8 cellular contexts compared by ENCODE assay signal in the genomic region with DNA sequence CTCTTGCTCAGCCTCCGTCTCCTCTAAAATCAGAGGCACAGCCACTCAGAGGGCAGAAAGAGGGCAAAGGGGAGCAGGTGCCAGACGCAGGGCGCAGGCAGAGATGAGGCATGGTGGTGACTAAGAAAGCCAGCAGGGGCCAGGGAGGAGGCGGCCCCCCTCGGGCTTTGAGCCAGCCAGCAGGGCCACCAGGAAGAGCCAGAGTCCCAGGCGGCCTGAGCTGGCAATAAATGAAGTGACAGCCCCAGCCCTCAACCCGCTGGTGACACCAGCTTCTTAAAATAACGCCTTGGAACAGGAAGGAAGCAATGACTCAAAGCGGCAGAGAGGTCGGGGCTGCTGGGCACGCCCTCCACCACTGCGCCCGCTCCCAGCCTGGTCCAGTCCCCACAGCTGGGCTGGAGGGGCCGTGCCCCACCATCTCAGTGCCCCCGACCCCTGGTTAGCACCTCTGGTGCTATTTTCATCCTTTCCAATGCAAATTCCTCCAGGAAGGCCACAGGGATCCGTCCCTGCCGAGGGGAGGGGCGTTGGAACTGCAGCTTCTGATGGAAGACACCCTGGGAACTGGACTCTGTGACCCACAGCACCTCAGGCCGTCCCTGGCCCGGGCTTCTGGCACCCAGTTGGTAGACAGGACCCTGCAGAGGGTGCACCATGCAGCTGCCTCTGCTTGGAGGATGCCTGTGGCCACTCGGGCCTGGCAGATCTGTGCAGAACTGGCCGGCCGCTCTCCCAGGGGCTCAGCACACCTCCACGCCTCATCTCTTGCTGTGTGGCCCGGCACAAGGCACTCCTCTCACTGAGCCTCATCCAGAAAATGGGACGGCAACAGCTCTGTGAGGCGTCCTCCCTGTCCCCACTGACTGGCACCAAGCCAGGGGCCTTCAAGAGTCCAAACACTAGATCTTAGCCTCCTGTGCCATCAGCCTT.
DNase-seq lines count a peak whose midpoint lies in the region; ATAC-seq and TF ChIP-seq lines count a peak whose summit lies in the region.

No MANE protein-coding gene starts in this region.

- H3K9me3 ChIP-seq in esophagus squamous epithelium = no peaks in the 10 kb centered on the region
- H3K9me3 ChIP-seq in parathyroid adenoma (ENCODE audit: control insufficient read depth, low read length) = no peaks in the 10 kb centered on the region
- no peaks in the 10 kb centered on the region for H3K9me3 ChIP-seq in upper lobe of left lung

- peak overlapping the region; percentile 62 to 86 (median 79) for H3K27ac ChIP-seq in esophagus squamous epithelium
- peak overlapping the region; percentile 47 for H3K27ac ChIP-seq in parathyroid adenoma
- H3K27ac ChIP-seq in upper lobe of left lung = peak overlapping the region; percentile 80 to 87 (median 82)

- DNase-seq in NOMO-1 treated with dmso at 0.1 percent for 144 hours (lab: John Stamatoyannopoulos, UW; ENCODE audit: unreplicated experiment) (peak; percentile 94), activated T-cell treated with anti-CD3 and anti-CD28 coated beads for 24 hours (ENCODE audit: low read depth) (peak; percentile 74), esophagus squamous epithelium (lab: John Stamatoyannopoulos, UW) (peak; percentile 56), upper lobe of left lung (peak; percentile 89 to 93), NCI-H187 (lab: John Stamatoyannopoulos, UW) (no peak)

- H3K27me3 ChIP-seq in esophagus squamous epithelium (no peaks in the 10 kb centered on the region), parathyroid adenoma (ENCODE audit: control insufficient read depth, insufficient read depth, low read length) (no peaks in the 10 kb centered on the region), upper lobe of left lung (no peaks in the 10 kb centered on the region)

- ATAC-seq in GM18511 (IDR thresholded peaks at IDR 0.05; ENCODE audit: unreplicated experiment) (peak; percentile 83), HG02763 (IDR thresholded peaks at IDR 0.05; ENCODE audit: unreplicated experiment) (peak; percentile 65), upper lobe of left lung (ENCODE audit: low FRiP score in 2 of 2) (peak; percentile 77 to 82)

- peaks cover 7% of the 10 kb centered on the region for H3K79me2 ChIP-seq in parathyroid adenoma

- TF ChIP-seq POLR2A in esophagus squamous epithelium (IDR thresholded peaks at IDR 0.05) = no peak
- peak in 1 of 4 donors; percentile 34 for TF ChIP-seq POLR2A in upper lobe of left lung (IDR thresholded peaks at IDR 0.05)

- 38% methylated on average over 8 of the region's 27 CpGs; no CpG with 5 or more reads in 1 of the 2 donors for WGBS in esophagus squamous epithelium, 2 donors
- WGBS in upper lobe of left lung, 2 donors = 34 to 39% methylated on average over 12 to 25 of the region's 27 CpGs

- peak in 2 of 4 donors; percentile 90 for TF ChIP-seq EP300 in upper lobe of left lung (IDR thresholded peaks at IDR 0.05)

- intact Hi-C loops in esophagus squamous epithelium (cut with DNase I) = no loop called here

- H3K4me1 ChIP-seq in esophagus squamous epithelium = peaks cover 32 to 83% (median 54%) of the 10 kb centered on the region in 3 donors
- H3K4me1 ChIP-seq in parathyroid adenoma = no peaks in the 10 kb centered on the region
- peaks cover 65 to 80% (median 68%) of the 10 kb centered on the region in 4 donors for H3K4me1 ChIP-seq in upper lobe of left lung

- no peak overlapping the region for H3K4me2 ChIP-seq in parathyroid adenoma (ENCODE audit: low read length)

- H3K9ac ChIP-seq in parathyroid adenoma = no peak overlapping the region

- H2AFZ ChIP-seq in parathyroid adenoma = no peak overlapping the region

- H3K36me3 ChIP-seq in esophagus squamous epithelium = peaks cover 3 to 79% (median 4%) of the 10 kb centered on the region in 3 donors
- no peaks in the 10 kb centered on the region for H3K36me3 ChIP-seq in parathyroid adenoma (ENCODE audit: control insufficient read depth, insufficient read depth, low read length)
- peaks cover 3 to 40% (median 33%) of the 10 kb centered on the region in 4 donors for H3K36me3 ChIP-seq in upper lobe of left lung

- H3K4me3 ChIP-seq in esophagus squamous epithelium = peak overlapping the region in 2 of 4 donors; percentile 4 to 39
- no peak overlapping the region for H3K4me3 ChIP-seq in parathyroid adenoma (ENCODE audit: low read depth, low read length)
- H3K4me3 ChIP-seq in upper lobe of left lung = peak overlapping the region in 1 of 4 donors; percentile 16

- TF ChIP-seq CTCF in esophagus squamous epithelium (IDR thresholded peaks at IDR 0.05) (no peak), parathyroid adenoma (IDR thresholded peaks at IDR 0.05) (no peak), upper lobe of left lung (IDR thresholded peaks at IDR 0.05) (peak in 3 of 6 experiments; percentile 4 to 39 (median 23))

Comparison
In these comparisons a context has a peak if more than half of its experiments do, and no peak if none do; other contexts are left out.
1. DNase-seq: peak in NOMO-1 treated with dmso at 0.1 percent for 144 hours (single experiment), activated T-cell treated with anti-CD3 and anti-CD28 coated beads for 24 hours (single experiment), esophagus squamous epithelium (single experiment) and upper lobe of left lung (2 of 2); none in NCI-H187 (0 of 2).
2. Peak in every context shown above with its lines, with median percentiles within 50 percentile points of each other: ATAC-seq and H3K27ac ChIP-seq.